In the genomic region with DNA sequence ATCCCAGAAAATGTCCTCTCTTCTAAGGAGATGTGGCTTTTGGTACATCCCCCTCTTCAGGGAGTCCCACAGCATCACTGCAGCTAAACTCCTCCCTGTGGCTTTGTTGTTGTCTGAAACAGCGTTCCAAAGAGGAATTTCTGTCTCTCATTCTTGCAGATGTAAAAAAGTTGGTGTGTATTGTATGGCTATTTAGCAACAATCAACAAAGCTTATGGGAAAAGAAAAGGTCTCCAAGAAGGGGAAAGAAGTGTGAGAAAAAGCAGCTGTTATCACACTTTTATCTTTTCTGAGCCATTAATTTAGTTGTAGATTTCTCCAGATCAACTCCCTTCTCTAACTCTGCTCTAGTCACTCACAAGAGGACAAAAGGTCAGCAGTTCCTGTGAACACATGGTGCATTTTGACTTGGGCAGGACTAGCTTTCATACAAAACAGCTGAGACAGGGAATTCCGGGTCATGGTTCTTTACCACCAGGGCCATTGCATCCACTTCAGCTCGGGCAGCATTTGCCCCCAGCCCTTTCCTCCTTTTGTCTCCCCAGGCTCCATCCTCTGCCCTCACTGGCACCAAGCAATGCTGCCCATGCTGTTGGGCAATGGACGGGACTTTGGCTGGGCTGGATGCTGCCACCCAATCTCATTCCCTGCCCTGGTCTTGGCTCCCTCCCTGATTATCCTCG, we compare ENCODE assay signal across 1 cellular context.
TF ChIP-seq lines count a peak whose summit lies in the region.

No MANE protein-coding gene starts in this region.

TF ChIP-seq in SK-N-SH treated with all-trans-retinoic acid at 6 μM for 48 hours, 23 proteins besides CTCF, POLR2A, EP300 and RAD21 (continued from another document):
- TF ChIP-seq, protein P1, sequence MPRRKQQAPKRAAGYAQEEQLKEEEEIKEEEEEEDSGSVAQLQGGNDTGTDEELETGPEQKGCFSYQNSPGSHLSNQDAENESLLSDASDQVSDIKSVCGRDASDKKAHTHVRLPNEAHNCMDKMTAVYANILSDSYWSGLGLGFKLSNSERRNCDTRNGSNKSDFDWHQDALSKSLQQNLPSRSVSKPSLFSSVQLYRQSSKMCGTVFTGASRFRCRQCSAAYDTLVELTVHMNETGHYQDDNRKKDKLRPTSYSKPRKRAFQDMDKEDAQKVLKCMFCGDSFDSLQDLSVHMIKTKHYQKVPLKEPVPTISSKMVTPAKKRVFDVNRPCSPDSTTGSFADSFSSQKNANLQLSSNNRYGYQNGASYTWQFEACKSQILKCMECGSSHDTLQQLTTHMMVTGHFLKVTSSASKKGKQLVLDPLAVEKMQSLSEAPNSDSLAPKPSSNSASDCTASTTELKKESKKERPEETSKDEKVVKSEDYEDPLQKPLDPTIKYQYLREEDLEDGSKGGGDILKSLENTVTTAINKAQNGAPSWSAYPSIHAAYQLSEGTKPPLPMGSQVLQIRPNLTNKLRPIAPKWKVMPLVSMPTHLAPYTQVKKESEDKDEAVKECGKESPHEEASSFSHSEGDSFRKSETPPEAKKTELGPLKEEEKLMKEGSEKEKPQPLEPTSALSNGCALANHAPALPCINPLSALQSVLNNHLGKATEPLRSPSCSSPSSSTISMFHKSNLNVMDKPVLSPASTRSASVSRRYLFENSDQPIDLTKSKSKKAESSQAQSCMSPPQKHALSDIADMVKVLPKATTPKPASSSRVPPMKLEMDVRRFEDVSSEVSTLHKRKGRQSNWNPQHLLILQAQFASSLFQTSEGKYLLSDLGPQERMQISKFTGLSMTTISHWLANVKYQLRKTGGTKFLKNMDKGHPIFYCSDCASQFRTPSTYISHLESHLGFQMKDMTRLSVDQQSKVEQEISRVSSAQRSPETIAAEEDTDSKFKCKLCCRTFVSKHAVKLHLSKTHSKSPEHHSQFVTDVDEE (CRISPR knock-in tag; IDR thresholded peaks at IDR 0.05) = no peak
- no peak for TF ChIP-seq ZC3H10 (CRISPR knock-in tag; IDR thresholded peaks at IDR 0.05)
TF ChIP-seq in SK-N-SH treated with all-trans-retinoic acid at 6 μM for 48 hours: peak in this region for 0.
